In the genomic region with DNA sequence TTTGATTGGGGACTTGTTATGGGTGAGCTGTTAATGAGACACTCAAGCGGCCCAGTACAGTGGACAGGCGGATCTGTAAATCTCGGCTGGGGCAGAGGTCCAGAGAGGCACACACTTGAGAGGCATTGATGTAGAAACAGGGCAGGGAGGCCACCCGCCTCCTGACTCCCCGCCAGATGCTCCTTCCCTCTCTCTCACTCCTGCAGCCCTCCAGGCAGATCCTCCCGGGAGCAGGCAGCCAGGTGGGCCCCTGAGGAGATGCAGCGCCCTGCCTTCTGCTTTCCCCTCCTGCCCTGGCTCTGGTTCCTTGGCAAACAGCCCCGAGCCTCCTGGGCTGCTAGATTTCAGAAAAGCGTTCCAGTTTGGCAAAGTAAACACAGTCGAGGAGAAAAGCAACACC, we compare ENCODE assay signal across 12 cellular contexts. TPM values are rescaled to one million over a fixed set of nuclear protein-coding genes. Genes with fewer than 3 reads are reported as not detected.
DNase-seq lines count a peak whose midpoint lies in the region; ATAC-seq, FAIRE-seq and TF ChIP-seq lines count a peak whose summit lies in the region.
"Had no signal": no experiment of that assay in that cellular context is flagged by ENCODE, and none has a peak within 500 bp of the region (broad histone marks: within the 10 kb centered on the region; RNA-seq: fewer than 3 reads in every experiment).

No MANE protein-coding gene starts in this region.

- peaks cover 0 to 9% of the 10 kb centered on the region in 2 donors for H3K9me3 ChIP-seq in CD4-positive, alpha-beta memory T cell (ENCODE audit: control insufficient read depth in 1 of 2, low read length in 2 of 2)

- no peaks in the 10 kb centered on the region for H3K36me3 Mint-ChIP-seq in CD4-positive, alpha-beta memory T cell
- H3K36me3 Mint-ChIP-seq: naive thymus-derived CD8-positive, alpha-beta T cell had no signal

- intact Hi-C loops in CD4-positive, alpha-beta memory T cell (cut with micrococcal nuclease), result no loop called here

- no peak overlapping the region for H3K4me3 Mint-ChIP-seq in CD4-positive, alpha-beta memory T cell
- H3K4me3 Mint-ChIP-seq: naive thymus-derived CD8-positive, alpha-beta T cell had no signal

- CTCF ChIA-PET in CD4-positive, alpha-beta memory T cell (lab: Charles Lee; ENCODE audit: partially characterized antibody), result interaction anchor here (1.1 kb wide), 1 partner anchor 17 kb away, joined by 3 read pairs; no protein-coding TSS in a partner anchor

- no peak for TF ChIP-seq POLR2A in GM12892 (IDR thresholded peaks at IDR 0.05; ENCODE audit: low read depth, low read length)

- ATAC-seq in GM18858 (IDR thresholded peaks at IDR 0.05; ENCODE audit: unreplicated experiment), result no peak
- ATAC-seq in GM19035 (IDR thresholded peaks at IDR 0.05; ENCODE audit: unreplicated experiment), result no peak
- ATAC-seq: naive thymus-derived CD8-positive, alpha-beta T cell had no signal

- peaks cover 0 to 3% (median 2%) of the 10 kb centered on the region in 4 donors for H3K4me1 Mint-ChIP-seq in CD4-positive, alpha-beta memory T cell

- POLR2A ChIA-PET in CD4-positive, alpha-beta memory T cell (lab: Charles Lee; ENCODE audit: partially characterized antibody), result no interaction called here

- H3K4me1 ChIP-seq in CD4-positive, alpha-beta memory T cell (ENCODE audit: insufficient read depth, low read length), result no peaks in the 10 kb centered on the region
- H3K4me1 ChIP-seq: spleen had no signal

- no peak overlapping the region for H3K27ac ChIP-seq in CD4-positive, alpha-beta memory T cell (ENCODE audit: low read depth, low read length)
- H3K27ac ChIP-seq: spleen had no signal

- H3K27me3 Mint-ChIP-seq in CD4-positive, alpha-beta memory T cell, result peaks cover 16 to 20% of the 10 kb centered on the region in 2 donors

- no peak overlapping the region for H3K27ac Mint-ChIP-seq in CD4-positive, alpha-beta memory T cell

- no peak for DNase-seq in GM12892 (ENCODE audit: insufficient read length)
- peak; percentile 60 for DNase-seq in NCI-H2227 (lab: John Stamatoyannopoulos, UW; ENCODE audit: unreplicated experiment)
- DNase-seq in brain pericyte (ENCODE audit: low read depth, low spot score), result peak; percentile 26
- peak; percentile 38 for DNase-seq in renal cortical epithelial cell (ENCODE audit: low read depth)
- DNase-seq in activated effector memory CD4-positive, alpha-beta T cell treated with anti-CD3 and anti-CD28 coated beads, Interleukin-2, amount 50 U/mL, for 16 hours, result no peak
- DNase-seq in CD4-positive, alpha-beta memory T cell, result no peak
- DNase-seq: naive thymus-derived CD8-positive, alpha-beta T cell; spleen had no signal

- peaks cover 0 to 4% (median 0%) of the 10 kb centered on the region in 8 donors for H3K9me3 Mint-ChIP-seq in CD4-positive, alpha-beta memory T cell

- peaks cover 11% of the 10 kb centered on the region for H3K27me3 ChIP-seq in CD4-positive, alpha-beta memory T cell (ENCODE audit: insufficient read depth, low read length)

- peak; percentile 57 for FAIRE-seq in GM12892 (lab: Jason Lieb, UNC)
- FAIRE-seq: endothelial cell of umbilical vein, TTC549 had no signal

- H3K36me3 ChIP-seq in CD4-positive, alpha-beta memory T cell (ENCODE audit: insufficient read depth, low read length), result no peaks in the 10 kb centered on the region
- H3K36me3 ChIP-seq: spleen had no signal

- no peak overlapping the region for H3K4me3 ChIP-seq in CD4-positive, alpha-beta memory T cell (ENCODE audit: low read length in 2 of 2)
- H3K4me3 ChIP-seq: spleen had no signal

RNA-seq across cellular contexts. Expression of gene IFNLR1, which starts 29.2 kb away (rescaled TPM):
- 5.3 TPM for polyA plus RNA-seq in GM12892 (2012; ENCODE audit: missing spikeins)
- 4.0 and 6.1 TPM in 2 replicates for total RNA-seq in renal cortical epithelial cell
- total RNA-seq in CD4-positive, alpha-beta memory T cell, result 1 to 10 TPM; 3.0 to 4.5 TPM
- polyA plus RNA-seq in CD4-positive, alpha-beta memory T cell, result 1 to 10 TPM in 1 of 2 donors, under 1 TPM in 1; 0.88 to 1.1 TPM
- total RNA-seq: endothelial cell of umbilical vein had no signal

Comparison
In these comparisons a context has a peak if more than half of its experiments do, and no peak if none do; other contexts are left out.
1. DNase-seq: peak in NCI-H2227 (single experiment), brain pericyte (single experiment) and renal cortical epithelial cell (single experiment); none in GM12892 (single experiment), activated effector memory CD4-positive, alpha-beta T cell treated with anti-CD3 and anti-CD28 coated beads, Interleukin-2, amount 50 U/mL, for 16 hours (single experiment) and CD4-positive, alpha-beta memory T cell (0 of 5).